17 cellular contexts compared by ENCODE assay signal in the genomic region with DNA sequence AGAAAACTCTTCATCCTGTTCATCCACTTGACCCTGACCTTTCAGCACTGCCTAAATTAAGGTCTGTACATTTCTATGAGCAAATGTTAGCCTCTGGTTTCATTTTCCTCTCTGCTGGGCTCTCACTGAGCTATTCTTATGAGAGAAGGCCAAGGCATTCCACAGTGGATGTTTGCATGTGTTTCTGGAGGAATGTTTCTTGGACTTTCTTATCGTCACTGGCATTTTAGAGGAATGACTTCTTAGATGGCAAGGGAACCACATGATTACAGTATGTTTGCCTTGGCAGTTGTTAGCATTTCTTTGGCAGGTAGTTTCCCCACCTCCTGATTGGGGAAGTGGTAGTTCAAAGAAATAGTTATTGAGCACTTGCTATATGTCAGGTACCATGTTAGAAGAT.
DNase-seq lines count a peak whose midpoint lies in the region; TF ChIP-seq lines count a peak whose summit lies in the region.
"Had no signal": no experiment of that assay in that cellular context is flagged by ENCODE, and none has a peak within 500 bp of the region (broad histone marks: within the 10 kb centered on the region; RNA-seq: fewer than 3 reads in every experiment).

No MANE protein-coding gene starts in this region.

- POLR2A ChIA-PET in AG04450 (lab: Yijun Ruan, JAX): interaction anchor here (0.9 kb wide), 1 partner anchor 46 kb away, joined by 4 read pairs; no protein-coding TSS in a partner anchor

- TF ChIP-seq EP300 in esophagus muscularis mucosa (IDR thresholded peaks at IDR 0.05): no peak

- H3K4me3 ChIP-seq in AG04450 (ENCODE audit: low read depth, low read length): no peak overlapping the region
- peak overlapping the region; percentile 5; the same call in 1 of the 2 replicates for H3K4me3 ChIP-seq in HUES48 (ENCODE audit: low read depth, low read length)
- H3K4me3 ChIP-seq in esophagus muscularis mucosa: no peak overlapping the region
- H3K4me3 ChIP-seq: adrenal gland, vagina had no signal

- H3K9me3 Mint-ChIP-seq in nephron (no peaks in the 10 kb centered on the region), mesothelial cell of epicardium (no peaks in the 10 kb centered on the region)
- H3K9me3 Mint-ChIP-seq: neural crest cell had no signal

- H3K36me3 Mint-ChIP-seq in nephron (ENCODE audit: low read depth) (no peaks in the 10 kb centered on the region), mesothelial cell of epicardium (no peaks in the 10 kb centered on the region)

- H3K4me1 Mint-ChIP-seq in nephron: peaks cover 65% of the 10 kb centered on the region
- peaks cover 25% of the 10 kb centered on the region for H3K4me1 Mint-ChIP-seq in mesothelial cell of epicardium

- H3K4me1 ChIP-seq in HUES48 (ENCODE audit: control insufficient read depth, insufficient read depth, low read length): peaks cover 26% of the 10 kb centered on the region
- peaks cover 0 to 37% (median 32%) of the 10 kb centered on the region in 4 donors for H3K4me1 ChIP-seq in esophagus muscularis mucosa
- H3K4me1 ChIP-seq: adrenal gland, vagina had no signal

- DNase-seq in AG04450 (ENCODE audit: low read depth, low spot score) (peak; percentile 70), esophagus muscularis mucosa (ENCODE audit: extremely low spot score) (no peak), mesothelial cell of epicardium (ENCODE audit: low spot score in 2 of 2, unreplicated experiment in 2 of 2) (no peak), G401 (ENCODE audit: low spot score) (no peak), NCI-H2029 treated with DMSO at 0.1 percent for 48 hours (lab: John Stamatoyannopoulos, UW) (no peak)
- no peak for DNase-seq in stimulated activated CD4-positive, alpha-beta T cell treated with anti-CD3 and anti-CD28 coated beads, Interleukin-12 subunit alpha, Interleukin-12 subunit beta, amount 100 ng/mL, for 4 hours
- DNase-seq: adrenal gland, islet precursor cell, NCI-H510A treated with DMSO at 0.1 percent for 48 hours, T-helper 9 cell had no signal

- intact Hi-C loops in esophagus muscularis mucosa (cut with DNase I): no loop called here

- H3K36me3 ChIP-seq in HUES48 (ENCODE audit: control insufficient read depth, insufficient read depth, low read length) (no peaks in the 10 kb centered on the region), esophagus muscularis mucosa (no peaks in the 10 kb centered on the region)
- H3K36me3 ChIP-seq: adrenal gland, vagina had no signal

- peak overlapping the region; percentile 47 to 78 (median 53) for H3K27ac Mint-ChIP-seq in nephron
- H3K27ac Mint-ChIP-seq in mesothelial cell of epicardium: no peak overlapping the region

- H3K9me3 ChIP-seq in AG04450 (ENCODE audit: control insufficient read depth, insufficient read depth, low read length) (no peaks in the 10 kb centered on the region), HUES48 (ENCODE audit: control insufficient read depth, insufficient read depth, low read length) (no peaks in the 10 kb centered on the region), esophagus muscularis mucosa (no peaks in the 10 kb centered on the region)
- H3K9me3 ChIP-seq: adrenal gland, vagina had no signal

- no peak overlapping the region for H3K9ac ChIP-seq in HUES48 (ENCODE audit: low read depth, low read length)

- whole genome bisulfite sequencing in esophagus muscularis mucosa: 35% methylated on average over 1 of the region's 1 CpG

- in situ Hi-C loops in G401 (cut with HindIII; ENCODE audit: low sequenced_read_pairs): no loop called here

- H3K27me3 ChIP-seq in AG04450 (ENCODE audit: control insufficient read depth, insufficient read depth, low read length) (no peaks in the 10 kb centered on the region), HUES48 (ENCODE audit: control insufficient read depth, insufficient read depth, low read length) (no peaks in the 10 kb centered on the region), esophagus muscularis mucosa (no peaks in the 10 kb centered on the region)
- H3K27me3 ChIP-seq: adrenal gland, vagina had no signal

- H3K27me3 Mint-ChIP-seq in nephron (ENCODE audit: low read depth) (no peaks in the 10 kb centered on the region), mesothelial cell of epicardium (ENCODE audit: low read depth) (no peaks in the 10 kb centered on the region)

- H3K27ac ChIP-seq in AG04450 (ENCODE audit: low read depth, low read length): peak overlapping the region; percentile 85
- no peak overlapping the region for H3K27ac ChIP-seq in HUES48 (ENCODE audit: low read depth, low read length)
- peak overlapping the region; percentile 7 to 62 (median 38) for H3K27ac ChIP-seq in esophagus muscularis mucosa (replicated peaks in 1 of 4)
- H3K27ac ChIP-seq: adrenal gland, C4-2B, HL-60, RWPE1, vagina had no signal

- TF ChIP-seq CTCF in AG04450 (IDR thresholded peaks at IDR 0.05; ENCODE audit: low read depth, low read length) (no peak), esophagus muscularis mucosa (IDR thresholded peaks at IDR 0.05) (no peak), nephron (IDR thresholded peaks at IDR 0.05; ENCODE audit: unreplicated experiment in 3 of 3) (no peak), mesothelial cell of epicardium (IDR thresholded peaks at IDR 0.05; ENCODE audit: unreplicated experiment) (no peak)

- CTCF ChIA-PET in AG04450 (lab: Charles Lee): no interaction called here

- no peak overlapping the region for H3K4me3 Mint-ChIP-seq in nephron
- no peak overlapping the region for H3K4me3 Mint-ChIP-seq in mesothelial cell of epicardium
- H3K4me3 Mint-ChIP-seq: neural crest cell had no signal

- no peak for TF ChIP-seq POLR2A in esophagus muscularis mucosa (IDR thresholded peaks at IDR 0.05; ENCODE audit: low read depth)
